8 cellular contexts compared by ENCODE assay signal in the genomic region with DNA sequence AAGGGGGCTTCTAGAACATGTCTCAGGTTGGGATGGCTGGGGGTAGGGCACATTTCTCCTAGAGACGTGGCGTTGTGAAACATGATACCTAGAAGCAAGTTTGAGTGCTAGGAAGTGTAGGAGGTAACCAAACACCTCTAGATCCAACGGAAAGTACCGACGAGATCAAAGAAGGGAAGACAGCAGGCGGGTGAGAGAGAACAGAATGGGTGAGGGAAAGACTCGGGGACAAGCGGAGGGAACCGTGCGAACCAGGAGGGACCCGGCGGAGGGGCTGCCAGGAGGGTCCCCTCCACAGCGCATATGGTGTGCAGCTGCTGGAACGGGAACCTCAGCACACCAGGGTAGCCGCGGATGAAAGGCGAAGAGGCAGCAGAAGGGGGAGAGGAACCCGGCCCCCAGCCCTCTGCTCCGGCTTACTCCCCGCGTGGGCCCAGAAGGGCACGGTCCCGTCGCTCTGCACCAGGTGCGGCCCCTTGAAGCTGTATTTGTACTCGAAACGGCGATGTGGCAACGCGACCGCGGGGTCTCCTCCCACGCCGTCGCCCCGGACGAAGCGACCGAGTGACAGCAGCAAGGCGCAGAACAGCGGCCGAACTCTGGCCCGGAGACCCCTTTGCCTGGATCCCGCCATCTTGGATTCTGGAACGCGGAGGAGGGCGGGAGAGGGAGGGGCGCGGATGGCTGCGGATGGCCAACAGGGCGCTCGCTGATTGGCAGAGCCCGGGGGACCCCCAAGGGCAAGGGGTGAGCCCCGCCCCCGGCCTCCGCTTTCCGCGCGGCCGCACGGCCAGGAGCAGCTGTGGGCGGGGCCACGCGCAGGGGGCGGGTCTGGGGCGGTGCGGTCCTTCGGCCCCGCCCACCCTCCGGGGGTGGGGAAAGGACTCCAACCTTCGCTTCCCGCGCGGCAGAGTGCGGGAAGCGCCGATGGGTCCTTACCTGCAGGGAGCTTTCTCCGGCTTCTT. TPM values are rescaled to one million over a fixed set of nuclear protein-coding genes. Genes with fewer than 3 reads are reported as not detected.
DNase-seq lines count a peak whose midpoint lies in the region; ATAC-seq and TF ChIP-seq lines count a peak whose summit lies in the region.

A gene with protein sequence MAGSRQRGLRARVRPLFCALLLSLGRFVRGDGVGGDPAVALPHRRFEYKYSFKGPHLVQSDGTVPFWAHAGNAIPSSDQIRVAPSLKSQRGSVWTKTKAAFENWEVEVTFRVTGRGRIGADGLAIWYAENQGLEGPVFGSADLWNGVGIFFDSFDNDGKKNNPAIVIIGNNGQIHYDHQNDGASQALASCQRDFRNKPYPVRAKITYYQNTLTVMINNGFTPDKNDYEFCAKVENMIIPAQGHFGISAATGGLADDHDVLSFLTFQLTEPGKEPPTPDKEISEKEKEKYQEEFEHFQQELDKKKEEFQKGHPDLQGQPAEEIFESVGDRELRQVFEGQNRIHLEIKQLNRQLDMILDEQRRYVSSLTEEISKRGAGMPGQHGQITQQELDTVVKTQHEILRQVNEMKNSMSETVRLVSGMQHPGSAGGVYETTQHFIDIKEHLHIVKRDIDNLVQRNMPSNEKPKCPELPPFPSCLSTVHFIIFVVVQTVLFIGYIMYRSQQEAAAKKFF (minus strand): TSS at position 655 of the 965 bp plus-strand sequence. CDS start 21 bp downstream, at position 634.

- peak within 1 kb of the TSS; percentile 67 for H3K9ac ChIP-seq in rectal smooth muscle tissue (ENCODE audit: low read length)

- H3K9me3 ChIP-seq in vagina = no peaks in the 10 kb centered on the region

- peaks cover 6% of the 10 kb centered on the region for H3K4me1 ChIP-seq in rectal smooth muscle tissue (ENCODE audit: control insufficient read depth, insufficient read depth, low read length)
- H3K4me1 ChIP-seq in vagina = peaks cover 21% of the 10 kb centered on the region

- H3K27ac ChIP-seq in rectal smooth muscle tissue (ENCODE audit: low read depth, low read length) (peak within 1 kb of the TSS; percentile 86), vagina (peak within 1 kb of the TSS; percentile 89)

- in situ Hi-C loops in astrocyte of the cerebellum (cut with HindIII; ENCODE audit: low sequenced_read_pairs) = no loop called here

- no peaks in the 10 kb centered on the region for H3K27me3 ChIP-seq in rectal smooth muscle tissue (ENCODE audit: control insufficient read depth, insufficient read depth, low read length)
- H3K27me3 ChIP-seq in vagina = no peaks in the 10 kb centered on the region

- peak within 1 kb of the TSS; percentile 93 for H3K4me3 ChIP-seq in astrocyte of the cerebellum (ENCODE audit: low read depth, low read length)
- peak within 1 kb of the TSS; percentile 81 for H3K4me3 ChIP-seq in rectal smooth muscle tissue (ENCODE audit: low read length)
- H3K4me3 ChIP-seq in vagina = peak within 1 kb of the TSS; percentile 82 to 94

- intact Hi-C loops in vagina (cut with DNase I) = no loop called here

- ATAC-seq in GM18517 (IDR thresholded peaks at IDR 0.05; ENCODE audit: unreplicated experiment) (peak; percentile 87), HG03039 (IDR thresholded peaks at IDR 0.05; ENCODE audit: unreplicated experiment) (peak; percentile 92)

- no peak for TF ChIP-seq POLR2A in vagina (IDR thresholded peaks at IDR 0.05)

- DNase-seq in NCI-H2081 (lab: John Stamatoyannopoulos, UW) (peak; percentile 93), T-helper 9 cell (peak; percentile 94), astrocyte of the cerebellum (ENCODE audit: low read depth) (peak; percentile 82), hepatic stellate cell (ENCODE audit: low spot score) (peak; percentile 96), vagina (ENCODE audit: extremely low spot score in 2 of 2) (peak in 1 of 2 donors; percentile 92)

- TF ChIP-seq CTCF in astrocyte of the cerebellum (IDR thresholded peaks at IDR 0.05; ENCODE audit: low read depth, low read length, missing control alignments) (no peak), vagina (IDR thresholded peaks at IDR 0.05) (no peak)

- H3K36me3 ChIP-seq in rectal smooth muscle tissue (ENCODE audit: control insufficient read depth, insufficient read depth, low read length) (peaks cover 3% of the 10 kb centered on the region), vagina (peaks cover 0 to 13% of the 10 kb centered on the region in 2 donors)

RNA-seq across cellular contexts. Expression of the gene that starts here (rescaled TPM):
- total RNA-seq in vagina = 52.8 TPM
